14 cellular contexts compared by ENCODE assay signal in the genomic region with DNA sequence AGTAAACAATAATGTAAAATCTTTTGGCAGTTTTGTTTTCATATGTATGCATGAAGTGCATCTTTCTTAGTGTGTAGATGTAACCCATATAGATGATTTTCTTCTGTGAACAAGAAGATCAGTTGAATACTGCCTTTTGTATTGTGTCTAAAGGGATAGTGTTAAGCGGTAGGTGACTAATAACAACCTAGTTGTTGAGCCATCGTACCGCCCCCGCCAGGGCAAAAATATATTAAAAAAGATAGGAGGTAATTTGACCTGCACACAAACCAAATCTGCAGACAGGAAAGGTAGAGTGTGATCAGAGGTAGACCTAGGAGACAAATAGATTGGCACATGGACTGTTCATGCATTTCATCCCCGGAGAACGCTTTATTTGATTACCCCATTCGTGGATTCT. TPM values are rescaled to one million over a fixed set of nuclear protein-coding genes. Genes with fewer than 3 reads are reported as not detected.
DNase-seq lines count a peak whose midpoint lies in the region; ATAC-seq and TF ChIP-seq lines count a peak whose summit lies in the region.
"Had no signal": no experiment of that assay in that cellular context is flagged by ENCODE, and none has a peak within 500 bp of the region (broad histone marks: within the 10 kb centered on the region; RNA-seq: fewer than 3 reads in every experiment).

No MANE protein-coding gene starts in this region.

- peak overlapping the region in 1 of 2 donors; percentile 36 for H3K4me3 Mint-ChIP-seq in CD14-positive monocyte
- H3K4me3 Mint-ChIP-seq: activated CD4-positive, alpha-beta T cell treated with anti-CD3 and anti-CD28 coated beads, Interleukin-2, amount 10 ng/mL, durations not matched to agents 7 days and 5 days; activated T-cell treated with anti-CD3 and anti-CD28 coated beads, Interleukin-2, amount 50 U/mL, for 4 hours had no signal

- H3K27ac ChIP-seq in 22Rv1 (no peak overlapping the region), psoas muscle (no peak overlapping the region)
- H3K27ac ChIP-seq: esophagus squamous epithelium had no signal

- H3K4me3 ChIP-seq in psoas muscle: no peak overlapping the region
- H3K4me3 ChIP-seq: esophagus squamous epithelium had no signal

- H3K27me3 ChIP-seq in psoas muscle (ENCODE audit: insufficient read depth in 3 of 3, low read length in 2 of 3): no peaks in the 10 kb centered on the region

- peaks cover 33 to 49% (median 43%) of the 10 kb centered on the region in 3 donors for H3K27me3 Mint-ChIP-seq in CD14-positive monocyte (ENCODE audit: low read depth in 3 of 3)

- no peaks in the 10 kb centered on the region for H3K9me3 ChIP-seq in psoas muscle
- H3K9me3 ChIP-seq: esophagus squamous epithelium had no signal

- WGBS in psoas muscle, 3 donors: 64 to 70% (median 68%) methylated on average over 7 of the region's 7 CpGs

- intact Hi-C loops in CD14-positive monocyte (cut with micrococcal nuclease) (no loop called here), psoas muscle (cut with DNase I) (no loop called here)

- peaks cover 7% of the 10 kb centered on the region for H3K4me1 Mint-ChIP-seq in CD14-positive monocyte

- H3K27ac Mint-ChIP-seq in CD14-positive monocyte: no peak overlapping the region
- H3K27ac Mint-ChIP-seq: activated CD4-positive, alpha-beta T cell treated with anti-CD3 and anti-CD28 coated beads, Interleukin-2, amount 10 ng/mL, durations not matched to agents 7 days and 5 days had no signal

- ATAC-seq in GM21529 (IDR thresholded peaks at IDR 0.05; ENCODE audit: unreplicated experiment) (peak; percentile 40), psoas muscle (no peak)
- ATAC-seq: activated T-cell treated with anti-CD3 and anti-CD28 coated beads, Interleukin-2, amount 50 U/mL, for 4 hours had no signal

- H3K36me3 Mint-ChIP-seq in CD14-positive monocyte: no peaks in the 10 kb centered on the region

- H3K4me1 ChIP-seq in psoas muscle: no peaks in the 10 kb centered on the region

- H3K36me3 ChIP-seq in psoas muscle (ENCODE audit: insufficient read depth in 1 of 2, low read depth in 1 of 2): no peaks in the 10 kb centered on the region
- H3K36me3 ChIP-seq: esophagus squamous epithelium had no signal

- TF ChIP-seq CTCF in 22Rv1 (IDR thresholded peaks at IDR 0.05) (peak; percentile 43), CD14-positive monocyte (IDR thresholded peaks at IDR 0.05) (no peak), psoas muscle (IDR thresholded peaks at IDR 0.05) (no peak)

- H3K9me3 Mint-ChIP-seq in CD14-positive monocyte: peaks cover 0 to 10% (median 5%) of the 10 kb centered on the region in 7 donors
- H3K9me3 Mint-ChIP-seq: activated CD4-positive, alpha-beta T cell treated with anti-CD3 and anti-CD28 coated beads, Interleukin-2, amount 10 ng/mL, durations not matched to agents 7 days and 5 days; activated T-cell treated with anti-CD3 and anti-CD28 coated beads, Interleukin-2, amount 50 U/mL, for 4 hours had no signal

- DNase-seq in NCI-H69 (lab: John Stamatoyannopoulos, UW) (peak; percentile 14), glomerular visceral epithelial cell (ENCODE audit: extremely low spot score) (peak; percentile 42), CD14-positive monocyte (ENCODE audit: low spot score) (no peak), NCI-H1694 treated with DMSO at 0.1 percent for 48 hours (lab: John Stamatoyannopoulos, UW) (no peak), SHP77 treated with DMSO at 0.1 percent for 48 hours (lab: John Stamatoyannopoulos, UW) (no peak), psoas muscle (no peak)
- DNase-seq: activated CD4-positive, alpha-beta T cell treated with anti-CD3 and anti-CD28 coated beads, Interleukin-2, amount 10 ng/mL, durations not matched to agents 7 days and 5 days; activated T-cell treated with anti-CD3 and anti-CD28 coated beads, Interleukin-2, amount 50 U/mL, for 4 hours; esophagus squamous epithelium; H7; NCI-H345 had no signal

RNA-seq across cellular contexts. Expression of a gene that starts 3.3 kb away (rescaled TPM):
- polyA plus RNA-seq in CD14-positive monocyte (not detected), psoas muscle (under 1 TPM in 2 of 3 donors, not detected in 1; 0.03 to 0.30 TPM)
- under 1 TPM in 2 of 4 donors, not detected in 2; 0.20 to 0.29 TPM for total RNA-seq in psoas muscle
- total RNA-seq: activated CD4-positive, alpha-beta T cell treated with anti-CD3 and anti-CD28 coated beads, Interleukin-2, amount 10 ng/mL, durations not matched to agents 7 days and 5 days; activated T-cell treated with anti-CD3 and anti-CD28 coated beads, Interleukin-2, amount 50 U/mL, for 4 hours; esophagus squamous epithelium; omental fat pad had no signal

Comparison
In these comparisons a context has a peak if more than half of its experiments do, and no peak if none do; other contexts are left out.
1. DNase-seq: peak in NCI-H69 (single experiment) and glomerular visceral epithelial cell (single experiment); none in CD14-positive monocyte (single experiment), NCI-H1694 treated with DMSO at 0.1 percent for 48 hours (single experiment), SHP77 treated with DMSO at 0.1 percent for 48 hours (single experiment) and psoas muscle (0 of 2).